ENCODE assay signal across 1 cellular context in genomic region chr2:160876765-160877164, GRCh38.
TF ChIP-seq lines count a peak whose summit lies in the region.

No MANE protein-coding gene starts in this region.

TF ChIP-seq in H1, 55 proteins besides CTCF, POLR2A, EP300 and RAD21 (continued from another document):
- no peak for TF ChIP-seq CHD7 (IDR thresholded peaks at IDR 0.05; ENCODE audit: insufficient replicate concordance, low read length)
- TF ChIP-seq TCF12 (IDR thresholded peaks at IDR 0.05; ENCODE audit: low read depth, low read length), result no peak
- TF ChIP-seq RFX5 (IDR thresholded peaks at IDR 0.05; ENCODE audit: borderline replicate concordance, low read depth, low read length), result no peak
- TF ChIP-seq TEAD4 (IDR thresholded peaks at IDR 0.05; ENCODE audit: low read depth, low read length), result no peak
- no peak for TF ChIP-seq SP2 (IDR thresholded peaks at IDR 0.05; ENCODE audit: low read length)
- TF ChIP-seq ASH2L (IDR thresholded peaks at IDR 0.05; ENCODE audit: low read length), result no peak
- no peak for TF ChIP-seq E2F6 (IDR thresholded peaks at IDR 0.05)
- TF ChIP-seq CBX8 (IDR thresholded peaks at IDR 0.05; ENCODE audit: borderline replicate concordance, low read depth, low read length), result no peak
